3 cellular contexts compared by ENCODE assay signal in the genomic region with DNA sequence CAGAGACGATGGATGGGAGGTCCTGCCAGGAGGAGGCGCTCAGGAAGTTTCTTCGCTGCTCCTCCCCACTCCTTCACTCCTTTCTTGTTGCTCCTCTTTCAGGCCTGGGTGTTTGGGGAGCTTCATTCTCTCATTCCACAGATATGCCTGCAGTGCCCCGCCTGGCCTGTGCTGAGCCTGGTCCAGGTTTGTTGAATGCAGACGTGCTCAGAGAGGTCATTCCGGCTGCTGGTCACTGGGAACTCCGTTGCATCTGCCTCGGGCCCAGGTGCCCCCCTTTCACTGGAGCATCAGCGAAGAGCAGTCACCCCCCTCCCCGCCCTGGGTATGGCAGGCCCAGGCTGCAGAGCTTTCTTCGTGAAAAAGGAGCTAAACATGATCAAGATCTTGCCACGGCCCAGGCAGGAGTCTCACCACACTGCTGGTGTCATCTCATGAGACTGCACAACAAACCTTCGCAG.
TF ChIP-seq lines count a peak whose summit lies in the region.

No MANE protein-coding gene starts in this region.

TF ChIP-seq in GM23338, 12 proteins besides CTCF, POLR2A, EP300 and RAD21:
- no peak for TF ChIP-seq NANOG (IDR thresholded peaks at IDR 0.05; ENCODE audit: borderline replicate concordance)
- no peak for TF ChIP-seq ZNF462 (CRISPR knock-in tag; IDR thresholded peaks at IDR 0.05)

TF ChIP-seq in HCT116, 20 proteins besides CTCF, POLR2A, EP300 and RAD21:
- no peak for TF ChIP-seq POLR2AphosphoS5 (IDR thresholded peaks at IDR 0.05; ENCODE audit: low read depth, low read length)
- TF ChIP-seq ATF3 (IDR thresholded peaks at IDR 0.05), result no peak
- no peak for TF ChIP-seq ZBTB33 (IDR thresholded peaks at IDR 0.05; ENCODE audit: extremely low read depth, insufficient replicate concordance, low read length)
- TF ChIP-seq EZH2 (IDR thresholded peaks at IDR 0.05), result no peak
- TF ChIP-seq CEBPB (IDR thresholded peaks at IDR 0.05; ENCODE audit: low read depth), result no peak

TF ChIP-seq in H1, 55 proteins besides CTCF, POLR2A, EP300 and RAD21:
- TF ChIP-seq NANOG (IDR thresholded peaks at IDR 0.05; ENCODE audit: insufficient read depth, low read depth, low read length, poor library complexity, severe bottlenecking) (no peak), TCF12 (IDR thresholded peaks at IDR 0.05; ENCODE audit: low read depth, low read length) (no peak), TAF1 (IDR thresholded peaks at IDR 0.05; ENCODE audit: low read depth, low read length) (no peak), YY1 (IDR thresholded peaks at IDR 0.05; ENCODE audit: low read depth, low read length) (no peak), TEAD4 (IDR thresholded peaks at IDR 0.05; ENCODE audit: low read depth, low read length) (no peak), ATF3 (IDR thresholded peaks at IDR 0.05; ENCODE audit: insufficient read depth, low read depth, low read length) (no peak), CBX8 (IDR thresholded peaks at IDR 0.05; ENCODE audit: borderline replicate concordance, low read depth, low read length) (no peak), SP2 (IDR thresholded peaks at IDR 0.05; ENCODE audit: low read length) (no peak), JUN (IDR thresholded peaks at IDR 0.05; ENCODE audit: low read depth, low read length) (no peak), CTBP2 (IDR thresholded peaks at IDR 0.05; ENCODE audit: borderline replicate concordance, insufficient read depth, insufficient read length, low read length) (no peak), SIRT6 (IDR thresholded peaks at IDR 0.05; ENCODE audit: low read length) (no peak), GTF2F1 (IDR thresholded peaks at IDR 0.05; ENCODE audit: borderline replicate concordance, low read depth, low read length) (no peak), TAF7 (optimal IDR thresholded peaks at IDR 0.05; ENCODE audit: borderline replicate concordance, low read depth, low read length) (no peak), SP1 (IDR thresholded peaks at IDR 0.05; ENCODE audit: low read depth, low read length) (no peak), HDAC6 (IDR thresholded peaks at IDR 0.05; ENCODE audit: low read depth, low read length) (no peak)
- TF ChIP-seq, protein P1, sequence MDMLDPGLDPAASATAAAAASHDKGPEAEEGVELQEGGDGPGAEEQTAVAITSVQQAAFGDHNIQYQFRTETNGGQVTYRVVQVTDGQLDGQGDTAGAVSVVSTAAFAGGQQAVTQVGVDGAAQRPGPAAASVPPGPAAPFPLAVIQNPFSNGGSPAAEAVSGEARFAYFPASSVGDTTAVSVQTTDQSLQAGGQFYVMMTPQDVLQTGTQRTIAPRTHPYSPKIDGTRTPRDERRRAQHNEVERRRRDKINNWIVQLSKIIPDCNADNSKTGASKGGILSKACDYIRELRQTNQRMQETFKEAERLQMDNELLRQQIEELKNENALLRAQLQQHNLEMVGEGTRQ (IDR thresholded peaks at IDR 0.05; ENCODE audit: low read length), result no peak
TF ChIP-seq in H1: peak in this region for 0.
